In the genomic region with DNA sequence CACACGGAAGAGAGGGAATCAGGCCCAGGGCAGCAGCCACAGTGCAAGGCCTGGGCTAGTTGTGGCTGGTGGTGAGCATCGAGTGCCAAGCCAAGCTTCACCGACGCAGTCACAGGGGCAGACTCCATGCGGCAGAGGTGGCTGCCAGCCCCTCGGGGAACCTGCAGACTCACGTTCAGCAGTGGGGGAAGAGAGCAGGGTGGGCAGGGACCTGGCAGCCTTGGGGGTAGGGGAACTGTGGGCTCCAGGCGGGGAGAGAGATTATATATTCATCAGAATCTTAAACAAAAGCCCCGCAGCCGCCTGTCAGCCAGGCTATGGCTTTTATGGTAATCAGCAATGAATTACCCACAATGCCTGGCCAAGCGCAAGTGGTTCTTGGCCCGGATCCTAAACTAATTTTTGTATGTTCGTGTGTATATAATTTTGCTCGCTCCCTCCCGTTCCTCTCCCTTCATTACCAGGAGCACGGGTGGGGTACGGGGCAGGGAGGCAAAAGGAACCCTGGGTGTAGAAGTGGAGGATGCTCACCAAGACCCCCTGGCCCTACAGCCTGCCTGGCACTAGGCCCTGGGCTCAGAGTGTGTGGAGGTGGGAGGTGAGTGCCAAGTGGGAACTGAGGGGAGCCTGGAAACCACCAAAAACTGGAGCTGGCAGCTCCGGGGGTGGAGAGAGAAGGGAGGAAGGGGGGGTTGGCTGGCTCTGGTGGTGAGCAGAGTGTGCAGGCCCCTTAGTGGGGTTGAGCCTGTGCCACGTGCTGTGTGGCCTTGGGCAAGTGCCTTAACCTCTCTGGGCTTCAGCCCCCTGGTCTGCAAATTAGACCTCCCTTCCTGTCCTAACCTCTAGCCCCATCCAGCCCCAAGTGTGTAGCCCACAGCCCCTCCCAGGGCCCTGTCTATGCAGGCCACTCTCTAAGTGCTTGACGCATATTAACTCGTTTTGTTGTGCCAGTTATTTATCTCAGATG, we compare ENCODE assay signal across 1 cellular context.
TF ChIP-seq lines count a peak whose summit lies in the region.

No MANE protein-coding gene starts in this region.

TF ChIP-seq in K562, 482 proteins besides CTCF, POLR2A, EP300 and RAD21 (continued from another document and continues in another):
- TF ChIP-seq, protein P1, sequence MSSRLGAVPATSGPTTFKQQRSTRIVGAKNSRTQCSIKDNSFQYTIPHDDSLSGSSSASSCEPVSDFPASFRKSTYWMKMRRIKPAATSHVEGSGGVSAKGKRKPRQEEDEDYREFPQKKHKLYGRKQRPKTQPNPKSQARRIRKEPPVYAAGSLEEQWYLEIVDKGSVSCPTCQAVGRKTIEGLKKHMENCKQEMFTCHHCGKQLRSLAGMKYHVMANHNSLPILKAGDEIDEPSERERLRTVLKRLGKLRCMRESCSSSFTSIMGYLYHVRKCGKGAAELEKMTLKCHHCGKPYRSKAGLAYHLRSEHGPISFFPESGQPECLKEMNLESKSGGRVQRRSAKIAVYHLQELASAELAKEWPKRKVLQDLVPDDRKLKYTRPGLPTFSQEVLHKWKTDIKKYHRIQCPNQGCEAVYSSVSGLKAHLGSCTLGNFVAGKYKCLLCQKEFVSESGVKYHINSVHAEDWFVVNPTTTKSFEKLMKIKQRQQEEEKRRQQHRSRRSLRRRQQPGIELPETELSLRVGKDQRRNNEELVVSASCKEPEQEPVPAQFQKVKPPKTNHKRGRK (tag; IDR thresholded peaks at IDR 0.05), result no peak
- TF ChIP-seq TCF3 (CRISPR knock-in tag; IDR thresholded peaks at IDR 0.05) (no peak), ZNF146 (CRISPR knock-in tag; IDR thresholded peaks at IDR 0.05; ENCODE audit: unreplicated experiment) (no peak), JUN (IDR thresholded peaks at IDR 0.05; ENCODE audit: borderline replicate concordance, low read depth, low read length) (no peak), JUN (CRISPR knock-in tag; IDR thresholded peaks at IDR 0.05; ENCODE audit: borderline replicate concordance) (no peak), ZNF76 (CRISPR knock-in tag; IDR thresholded peaks at IDR 0.05; ENCODE audit: borderline replicate concordance) (no peak), RB1 (IDR thresholded peaks at IDR 0.05; ENCODE audit: low read depth) (no peak), ZNF217 (CRISPR knock-in tag; IDR thresholded peaks at IDR 0.05) (no peak), SOX6 (IDR thresholded peaks at IDR 0.05) (0 out of 2 replicates have a peak, but pooled peaks have one; percentile 10), RFX1 (IDR thresholded peaks at IDR 0.05) (no peak), KLF6 (CRISPR knock-in tag; IDR thresholded peaks at IDR 0.05; ENCODE audit: borderline replicate concordance) (no peak), HDAC8 (tag; IDR thresholded peaks at IDR 0.05) (no peak), GABPA (tag; conservative IDR thresholded peaks at IDR 0.05; ENCODE audit: low read depth) (no peak), ZNF695 (CRISPR knock-in tag; IDR thresholded peaks at IDR 0.05) (no peak), KDM5B (IDR thresholded peaks at IDR 0.05; ENCODE audit: insufficient replicate concordance, low read depth, low read length) (peak; percentile 96), IRF2 (CRISPR knock-in tag; IDR thresholded peaks at IDR 0.05) (no peak), ZNF316 (IDR thresholded peaks at IDR 0.05) (peak; percentile 68), ZNF507 (tag; conservative IDR thresholded peaks at IDR 0.05) (no peak), CTBP1 (IDR thresholded peaks at IDR 0.05; ENCODE audit: borderline replicate concordance) (0 out of 2 replicates have a peak, but pooled peaks have one; percentile 19), HOXB6 (CRISPR knock-in tag; IDR thresholded peaks at IDR 0.05; ENCODE audit: borderline replicate concordance) (peak; percentile 62; the same call in 1 of the 2 replicates), ZNF124 (CRISPR knock-in tag; IDR thresholded peaks at IDR 0.05) (no peak), SMAD3 (CRISPR knock-in tag; conservative IDR thresholded peaks at IDR 0.05) (peak; percentile 59; the same call in 1 of the 2 replicates), TEAD4 (IDR thresholded peaks at IDR 0.05; ENCODE audit: low read length) (peak; percentile 72), TEAD4 (CRISPR knock-in tag; IDR thresholded peaks at IDR 0.05; ENCODE audit: borderline replicate concordance) (no peak), MTA3 (IDR thresholded peaks at IDR 0.05; ENCODE audit: borderline replicate concordance) (peak; percentile 80; the same call in 1 of the 2 replicates), POLR2B (IDR thresholded peaks at IDR 0.05; ENCODE audit: low read depth, partially characterized antibody) (peak; percentile 86), TOE1 (IDR thresholded peaks at IDR 0.05; ENCODE audit: borderline replicate concordance) (no peak), TOE1 (CRISPR knock-in tag; IDR thresholded peaks at IDR 0.05; ENCODE audit: borderline replicate concordance, low read depth) (peak; percentile 41; the same call in 1 of the 2 replicates), NR2F6 (CRISPR knock-in tag; IDR thresholded peaks at IDR 0.05) (0 out of 2 replicates have a peak, but pooled peaks have one; percentile 36), SMARCC2 (IDR thresholded peaks at IDR 0.05; ENCODE audit: low read depth) (no peak), TCFL5 (CRISPR knock-in tag; conservative IDR thresholded peaks at IDR 0.05) (no peak), ZNF174 (CRISPR knock-in tag; IDR thresholded peaks at IDR 0.05) (no peak), ZC3H4 (CRISPR knock-in tag; IDR thresholded peaks at IDR 0.05; ENCODE audit: borderline replicate concordance) (no peak)
- TF ChIP-seq, protein P2, sequence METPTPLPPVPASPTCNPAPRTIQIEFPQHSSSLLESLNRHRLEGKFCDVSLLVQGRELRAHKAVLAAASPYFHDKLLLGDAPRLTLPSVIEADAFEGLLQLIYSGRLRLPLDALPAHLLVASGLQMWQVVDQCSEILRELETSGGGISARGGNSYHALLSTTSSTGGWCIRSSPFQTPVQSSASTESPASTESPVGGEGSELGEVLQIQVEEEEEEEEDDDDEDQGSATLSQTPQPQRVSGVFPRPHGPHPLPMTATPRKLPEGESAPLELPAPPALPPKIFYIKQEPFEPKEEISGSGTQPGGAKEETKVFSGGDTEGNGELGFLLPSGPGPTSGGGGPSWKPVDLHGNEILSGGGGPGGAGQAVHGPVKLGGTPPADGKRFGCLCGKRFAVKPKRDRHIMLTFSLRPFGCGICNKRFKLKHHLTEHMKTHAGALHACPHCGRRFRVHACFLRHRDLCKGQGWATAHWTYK (CRISPR knock-in tag; IDR thresholded peaks at IDR 0.05), result no peak
- TF ChIP-seq, protein P3, sequence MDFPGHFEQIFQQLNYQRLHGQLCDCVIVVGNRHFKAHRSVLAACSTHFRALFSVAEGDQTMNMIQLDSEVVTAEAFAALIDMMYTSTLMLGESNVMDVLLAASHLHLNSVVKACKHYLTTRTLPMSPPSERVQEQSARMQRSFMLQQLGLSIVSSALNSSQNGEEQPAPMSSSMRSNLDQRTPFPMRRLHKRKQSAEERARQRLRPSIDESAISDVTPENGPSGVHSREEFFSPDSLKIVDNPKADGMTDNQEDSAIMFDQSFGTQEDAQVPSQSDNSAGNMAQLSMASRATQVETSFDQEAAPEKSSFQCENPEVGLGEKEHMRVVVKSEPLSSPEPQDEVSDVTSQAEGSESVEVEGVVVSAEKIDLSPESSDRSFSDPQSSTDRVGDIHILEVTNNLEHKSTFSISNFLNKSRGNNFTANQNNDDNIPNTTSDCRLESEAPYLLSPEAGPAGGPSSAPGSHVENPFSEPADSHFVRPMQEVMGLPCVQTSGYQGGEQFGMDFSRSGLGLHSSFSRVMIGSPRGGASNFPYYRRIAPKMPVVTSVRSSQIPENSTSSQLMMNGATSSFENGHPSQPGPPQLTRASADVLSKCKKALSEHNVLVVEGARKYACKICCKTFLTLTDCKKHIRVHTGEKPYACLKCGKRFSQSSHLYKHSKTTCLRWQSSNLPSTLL (IDR thresholded peaks at IDR 0.05), result no peak
- TF ChIP-seq, protein P4, sequence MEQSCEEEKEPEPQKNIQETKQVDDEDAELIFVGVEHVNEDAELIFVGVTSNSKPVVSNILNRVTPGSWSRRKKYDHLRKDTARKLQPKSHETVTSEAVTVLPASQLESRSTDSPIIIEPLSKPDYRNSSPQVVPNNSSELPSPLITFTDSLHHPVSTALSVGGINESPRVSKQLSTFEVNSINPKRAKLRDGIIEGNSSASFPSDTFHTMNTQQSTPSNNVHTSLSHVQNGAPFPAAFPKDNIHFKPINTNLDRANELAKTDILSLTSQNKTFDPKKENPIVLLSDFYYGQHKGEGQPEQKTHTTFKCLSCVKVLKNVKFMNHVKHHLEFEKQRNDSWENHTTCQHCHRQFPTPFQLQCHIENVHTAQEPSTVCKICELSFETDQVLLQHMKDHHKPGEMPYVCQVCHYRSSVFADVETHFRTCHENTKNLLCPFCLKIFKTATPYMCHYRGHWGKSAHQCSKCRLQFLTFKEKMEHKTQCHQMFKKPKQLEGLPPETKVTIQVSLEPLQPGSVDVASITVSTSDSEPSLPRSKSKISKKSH (CRISPR knock-in tag; IDR thresholded peaks at IDR 0.05), result peak; percentile 75; the same call in 1 of the 2 replicates
- TF ChIP-seq, protein P5, sequence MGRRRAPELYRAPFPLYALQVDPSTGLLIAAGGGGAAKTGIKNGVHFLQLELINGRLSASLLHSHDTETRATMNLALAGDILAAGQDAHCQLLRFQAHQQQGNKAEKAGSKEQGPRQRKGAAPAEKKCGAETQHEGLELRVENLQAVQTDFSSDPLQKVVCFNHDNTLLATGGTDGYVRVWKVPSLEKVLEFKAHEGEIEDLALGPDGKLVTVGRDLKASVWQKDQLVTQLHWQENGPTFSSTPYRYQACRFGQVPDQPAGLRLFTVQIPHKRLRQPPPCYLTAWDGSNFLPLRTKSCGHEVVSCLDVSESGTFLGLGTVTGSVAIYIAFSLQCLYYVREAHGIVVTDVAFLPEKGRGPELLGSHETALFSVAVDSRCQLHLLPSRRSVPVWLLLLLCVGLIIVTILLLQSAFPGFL (CRISPR knock-in tag; IDR thresholded peaks at IDR 0.05), result no peak
- TF ChIP-seq, protein P6, sequence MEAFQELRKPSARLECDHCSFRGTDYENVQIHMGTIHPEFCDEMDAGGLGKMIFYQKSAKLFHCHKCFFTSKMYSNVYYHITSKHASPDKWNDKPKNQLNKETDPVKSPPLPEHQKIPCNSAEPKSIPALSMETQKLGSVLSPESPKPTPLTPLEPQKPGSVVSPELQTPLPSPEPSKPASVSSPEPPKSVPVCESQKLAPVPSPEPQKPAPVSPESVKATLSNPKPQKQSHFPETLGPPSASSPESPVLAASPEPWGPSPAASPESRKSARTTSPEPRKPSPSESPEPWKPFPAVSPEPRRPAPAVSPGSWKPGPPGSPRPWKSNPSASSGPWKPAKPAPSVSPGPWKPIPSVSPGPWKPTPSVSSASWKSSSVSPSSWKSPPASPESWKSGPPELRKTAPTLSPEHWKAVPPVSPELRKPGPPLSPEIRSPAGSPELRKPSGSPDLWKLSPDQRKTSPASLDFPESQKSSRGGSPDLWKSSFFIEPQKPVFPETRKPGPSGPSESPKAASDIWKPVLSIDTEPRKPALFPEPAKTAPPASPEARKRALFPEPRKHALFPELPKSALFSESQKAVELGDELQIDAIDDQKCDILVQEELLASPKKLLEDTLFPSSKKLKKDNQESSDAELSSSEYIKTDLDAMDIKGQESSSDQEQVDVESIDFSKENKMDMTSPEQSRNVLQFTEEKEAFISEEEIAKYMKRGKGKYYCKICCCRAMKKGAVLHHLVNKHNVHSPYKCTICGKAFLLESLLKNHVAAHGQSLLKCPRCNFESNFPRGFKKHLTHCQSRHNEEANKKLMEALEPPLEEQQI (IDR thresholded peaks at IDR 0.05), result no peak
- TF ChIP-seq, protein P7, sequence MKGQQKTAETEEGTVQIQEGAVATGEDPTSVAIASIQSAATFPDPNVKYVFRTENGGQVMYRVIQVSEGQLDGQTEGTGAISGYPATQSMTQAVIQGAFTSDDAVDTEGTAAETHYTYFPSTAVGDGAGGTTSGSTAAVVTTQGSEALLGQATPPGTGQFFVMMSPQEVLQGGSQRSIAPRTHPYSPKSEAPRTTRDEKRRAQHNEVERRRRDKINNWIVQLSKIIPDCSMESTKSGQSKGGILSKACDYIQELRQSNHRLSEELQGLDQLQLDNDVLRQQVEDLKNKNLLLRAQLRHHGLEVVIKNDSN (CRISPR knock-in tag; IDR thresholded peaks at IDR 0.05), result no peak
- TF ChIP-seq, protein P8, sequence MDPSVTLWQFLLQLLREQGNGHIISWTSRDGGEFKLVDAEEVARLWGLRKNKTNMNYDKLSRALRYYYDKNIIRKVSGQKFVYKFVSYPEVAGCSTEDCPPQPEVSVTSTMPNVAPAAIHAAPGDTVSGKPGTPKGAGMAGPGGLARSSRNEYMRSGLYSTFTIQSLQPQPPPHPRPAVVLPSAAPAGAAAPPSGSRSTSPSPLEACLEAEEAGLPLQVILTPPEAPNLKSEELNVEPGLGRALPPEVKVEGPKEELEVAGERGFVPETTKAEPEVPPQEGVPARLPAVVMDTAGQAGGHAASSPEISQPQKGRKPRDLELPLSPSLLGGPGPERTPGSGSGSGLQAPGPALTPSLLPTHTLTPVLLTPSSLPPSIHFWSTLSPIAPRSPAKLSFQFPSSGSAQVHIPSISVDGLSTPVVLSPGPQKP (CRISPR knock-in tag; IDR thresholded peaks at IDR 0.05), result no peak
- TF ChIP-seq, protein P9, sequence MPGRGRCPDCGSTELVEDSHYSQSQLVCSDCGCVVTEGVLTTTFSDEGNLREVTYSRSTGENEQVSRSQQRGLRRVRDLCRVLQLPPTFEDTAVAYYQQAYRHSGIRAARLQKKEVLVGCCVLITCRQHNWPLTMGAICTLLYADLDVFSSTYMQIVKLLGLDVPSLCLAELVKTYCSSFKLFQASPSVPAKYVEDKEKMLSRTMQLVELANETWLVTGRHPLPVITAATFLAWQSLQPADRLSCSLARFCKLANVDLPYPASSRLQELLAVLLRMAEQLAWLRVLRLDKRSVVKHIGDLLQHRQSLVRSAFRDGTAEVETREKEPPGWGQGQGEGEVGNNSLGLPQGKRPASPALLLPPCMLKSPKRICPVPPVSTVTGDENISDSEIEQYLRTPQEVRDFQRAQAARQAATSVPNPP (IDR thresholded peaks at IDR 0.05; ENCODE audit: borderline replicate concordance, insufficient read depth, insufficient read length), result no peak
- TF ChIP-seq, protein P10, sequence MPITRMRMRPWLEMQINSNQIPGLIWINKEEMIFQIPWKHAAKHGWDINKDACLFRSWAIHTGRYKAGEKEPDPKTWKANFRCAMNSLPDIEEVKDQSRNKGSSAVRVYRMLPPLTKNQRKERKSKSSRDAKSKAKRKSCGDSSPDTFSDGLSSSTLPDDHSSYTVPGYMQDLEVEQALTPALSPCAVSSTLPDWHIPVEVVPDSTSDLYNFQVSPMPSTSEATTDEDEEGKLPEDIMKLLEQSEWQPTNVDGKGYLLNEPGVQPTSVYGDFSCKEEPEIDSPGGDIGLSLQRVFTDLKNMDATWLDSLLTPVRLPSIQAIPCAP (CRISPR knock-in tag; IDR thresholded peaks at IDR 0.05; ENCODE audit: borderline replicate concordance), result no peak
- TF ChIP-seq, protein P11, sequence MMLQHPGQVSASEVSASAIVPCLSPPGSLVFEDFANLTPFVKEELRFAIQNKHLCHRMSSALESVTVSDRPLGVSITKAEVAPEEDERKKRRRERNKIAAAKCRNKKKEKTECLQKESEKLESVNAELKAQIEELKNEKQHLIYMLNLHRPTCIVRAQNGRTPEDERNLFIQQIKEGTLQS (IDR thresholded peaks at IDR 0.05), result no peak
- TF ChIP-seq, protein P11 (CRISPR knock-in tag; conservative IDR thresholded peaks at IDR 0.05), result no peak
